39 cellular contexts compared by ENCODE assay signal in genomic region chr17:74962622-74963394, GRCh38. TPM values are rescaled to one million over a fixed set of nuclear protein-coding genes. Genes with fewer than 3 reads are reported as not detected.
DNase-seq lines count a peak whose midpoint lies in the region; ATAC-seq, FAIRE-seq and TF ChIP-seq lines count a peak whose summit lies in the region.
"Had no signal": no experiment of that assay in that cellular context is flagged by ENCODE, and none has a peak within 500 bp of the region (broad histone marks: within the 10 kb centered on the region; RNA-seq: fewer than 3 reads in every experiment).

No MANE protein-coding gene starts in this region.

- no peak overlapping the region for H3K27ac ChIP-seq in HepG2 (ENCODE audit: extremely low read length, insufficient read depth, low read length)
- H3K27ac ChIP-seq: colonic mucosa, ovary, WERI-Rb-1 had no signal

- no peaks in the 10 kb centered on the region for H3K79me2 ChIP-seq in HepG2 (ENCODE audit: insufficient read depth, low read length)

- intact Hi-C loops in Right ventricle myocardium inferior (cut with DNase I) (loop anchor here (1.0 to 5.0 kb wide), 2 partner anchors 69 to 144 kb away; partner anchors contain the start of gene ARMC7), left cardiac atrium (cut with DNase I) (loop anchor here (5.0 to 10.0 kb wide), 4 partner anchors 49 to 242 kb away; partner anchors contain the start of genes MRPL58 (in 2 of the 2) and NUP85 (in 1 of the 2)), HepG2 (cut with micrococcal nuclease; ENCODE audit: unreplicated experiment) (loop anchor here (5.0 kb wide), 1 partner anchor 171 kb away; no protein-coding TSS in a partner anchor)

- no peak for ATAC-seq in Right ventricle myocardium inferior
- ATAC-seq in left cardiac atrium: no peak
- no peak for ATAC-seq in HepG2
- ATAC-seq: effector memory CD8-positive, alpha-beta T cell; natural killer cell; Panc1 had no signal

- H3K4me1 ChIP-seq in HepG2 (ENCODE audit: insufficient read depth, low read length): peaks cover 6% of the 10 kb centered on the region; the same call in 1 of the 2 replicates
- H3K4me1 ChIP-seq: colonic mucosa had no signal

- FAIRE-seq in frontal cortex (lab: Jason Lieb, UNC) (no peak), HepG2 (lab: Jason Lieb, UNC) (no peak)
- FAIRE-seq: A549, bronchial epithelial cell, GM18507, GM19239, keratinocyte, urothelium cell line had no signal

- WGBS in HepG2 (ENCODE audit: low lambda C conversion rate): 67% methylated on average over 11 of the region's 18 CpGs

- TF ChIP-seq CTCF in HepG2 (CRISPR knock-in tag; IDR thresholded peaks at IDR 0.05): no peak

- TF ChIP-seq POLR2A in HepG2 (IDR thresholded peaks at IDR 0.05; ENCODE audit: insufficient read depth in 1 of 2, low read depth in 2 of 2, low read length in 2 of 2): no peak

- H3K36me3 ChIP-seq in HepG2 (replicated peaks in 1 of 2; ENCODE audit: control insufficient read depth in 1 of 2, insufficient read depth in 2 of 2, low read length in 2 of 2): no peaks in the 10 kb centered on the region
- H3K36me3 ChIP-seq: colonic mucosa, ovary, WERI-Rb-1 had no signal

- BruUV-seq in HepG2 (replicated peaks; lab: Mats Ljungman, UMichigan): no TSS peak

- TF ChIP-seq EP300 in HepG2 (IDR thresholded peaks at IDR 0.05; ENCODE audit: low read depth in 2 of 2, low read length in 2 of 2): no peak
- TF ChIP-seq EP300 in HepG2 (CRISPR knock-in tag; IDR thresholded peaks at IDR 0.05; ENCODE audit: borderline replicate concordance): no peak

- no peak overlapping the region for H3K9ac ChIP-seq in HepG2 (ENCODE audit: insufficient read depth, low read depth, low read length)

- H2AFZ ChIP-seq in HepG2 (ENCODE audit: low read length): no peak overlapping the region

- no peak overlapping the region for H3K4me2 ChIP-seq in HepG2 (ENCODE audit: low read depth, low read length)
- H3K4me2 ChIP-seq: A549, smooth muscle cell had no signal

- in situ Hi-C loops in HepG2 (cut with HindIII; ENCODE audit: extremely low pct_ligation_motif_present, low pct_unique_long_range_greater_than_20kb): loop anchor here (5.0 to 10.0 kb wide), 2 partner anchors 44 to 452 kb away; no protein-coding TSS in a partner anchor

- H4K20me1 ChIP-seq in HepG2 (ENCODE audit: insufficient read depth, low read length): no peaks in the 10 kb centered on the region

- H3K4me3 ChIP-seq in HepG2 (replicated peaks in 1 of 3; ENCODE audit: insufficient read depth in 1 of 3, low read depth in 2 of 3, low read length in 3 of 3): no peak overlapping the region
- H3K4me3 ChIP-seq: A549, colonic mucosa, ovary, smooth muscle cell had no signal

- DNase-seq in Right ventricle myocardium inferior (ENCODE audit: missing footprints): peak; percentile 28
- no peak for DNase-seq in left cardiac atrium
- DNase-seq in frontal cortex (ENCODE audit: low spot score in 2 of 2): peak; percentile 61 to 69
- peak; percentile 24 for DNase-seq in myocyte (ENCODE audit: low read depth)
- DNase-seq in NCI-H82 (lab: John Stamatoyannopoulos, UW): no peak
- DNase-seq in mesenteric fat pad (ENCODE audit: low spot score): no peak
- no peak for DNase-seq in HepG2 (ENCODE audit: low spot score)
- no peak for DNase-seq in D341Med (ENCODE audit: low spot score)
- DNase-seq: activated CD4-positive, alpha-beta T cell treated with anti-CD3 and anti-CD28 coated beads for 48 hours; activated naive CD4-positive, alpha-beta T cell treated with anti-CD3 and anti-CD28 coated beads, Interleukin-2, amount 50 U/mL, for 16 hours; activated T-cell treated with anti-CD3 and anti-CD28 coated beads for 4 hours; amniotic stem cell; CD4-positive, alpha-beta memory T cell; colonic mucosa; effector memory CD8-positive, alpha-beta T cell; EL; natural killer cell; NCI-H1092 treated with DMSO at 0.1 percent for 48 hours; NCI-H187 treated with DMSO at 0.1 percent for 48 hours; NCI-H526; SIG-M5; stimulated activated CD4-positive, alpha-beta T cell treated with anti-CD3 and anti-CD28 coated beads, Interleukin-1b, Interleukin-23, amount 100 ng/mL, for 48 hours; stimulated activated naive CD4-positive, alpha-beta T cell treated with Interleukin-2 at 50 U/mL for 16 hours; WERI-Rb-1 had no signal

- H3K27me3 ChIP-seq in HepG2 (ENCODE audit: control insufficient read depth in 1 of 2, insufficient read depth in 2 of 2, low read length in 2 of 2): no peaks in the 10 kb centered on the region; a peak in 2 of 5 replicates
- H3K27me3 ChIP-seq: colonic mucosa, ovary had no signal

- CTCF ChIA-PET in HepG2 (lab: Yijun Ruan, JAX; ENCODE audit: low intra/inter-chr PET ratio, low total read pairs): interaction anchor here (2.6 kb wide), 1 partner anchor 44 kb away, joined by 44 read pairs; no protein-coding TSS in a partner anchor

- POLR2A ChIA-PET in HepG2 (lab: Yijun Ruan, JAX): interaction anchor here (1.1 to 5.2 kb wide), 6 partner anchors 8 to 218 kb away, joined by 3 to 94 read pairs (median 12); partner anchors contain the start of genes FDXR, HID1, MRPL58 and SLC16A5

- TF ChIP-seq RAD21 in HepG2 (CRISPR knock-in tag; IDR thresholded peaks at IDR 0.05): no peak

- H3K9me3 ChIP-seq in HepG2 (ENCODE audit: low read length): no peaks in the 10 kb centered on the region
- H3K9me3 ChIP-seq: A549, colonic mucosa, ovary had no signal

RNA-seq across cellular contexts. Expression of gene HID1, which starts 9.8 kb away (rescaled TPM):
- total RNA-seq in Right ventricle myocardium inferior (8.5 TPM), left cardiac atrium (1 to 10 TPM; 7.4 to 8.2 TPM), frontal cortex (17.1 TPM), myocyte (0.83 and 3.0 TPM in 2 replicates), mesenteric fat pad (14.4 TPM), HepG2 (2016; rRNA removed; fragmentation: Illumina TruSeq; extraction: Trizol) (1.7 and 2.1 TPM in 2 replicates)
- 20.1 TPM for polyA plus RNA-seq in myocyte (2012)
- total RNA-seq in HepG2 (2016; cell fraction: cytosol; rRNA removed; fragmentation: Illumina TruSeq; extraction: Trizol; ENCODE audit: low read depth): 0.53 TPM in 1 of 2 replicates, not detected in the other
- total RNA-seq in HepG2 (2016; cell fraction: insoluble cytoplasmic fraction; rRNA removed; fragmentation: Illumina TruSeq; extraction: Trizol): 1.7 and 2.0 TPM in 2 replicates
- total RNA-seq in HepG2 (2016; cell fraction: membrane; rRNA removed; fragmentation: Illumina TruSeq; extraction: Trizol): 0.48 and 1.1 TPM in 2 replicates
- total RNA-seq in HepG2 (2016; cell fraction: nucleus; rRNA removed; fragmentation: Illumina TruSeq; extraction: Trizol): 1.4 and 3.5 TPM in 2 replicates
- polyA plus RNA-seq in HepG2 (2011; rRNA removed): 10.6 and 17.1 TPM in 2 replicates
- 3.8 and 4.4 TPM in 2 replicates for polyA plus RNA-seq in HepG2 (2011; cell fraction: cytosol; rRNA removed)
- 65.2 and 76.6 TPM in 2 replicates for polyA plus RNA-seq in HepG2 (2011; cell fraction: nucleus; rRNA removed)
- 6.0 and 18.4 TPM in 2 replicates for polyA plus RNA-seq in HepG2 (2012)
- 0.52 and 0.83 TPM in 2 replicates for polyA plus RNA-seq in HepG2 (2016; cell fraction: cytosol; fragmentation: Illumina TruSeq; extraction: Trizol; ENCODE audit: low read depth)
- 2.4 and 3.5 TPM in 2 replicates for polyA plus RNA-seq in HepG2 (2016; cell fraction: insoluble cytoplasmic fraction; fragmentation: Illumina TruSeq; extraction: Trizol; ENCODE audit: low read depth)
- polyA plus RNA-seq in HepG2 (2016; cell fraction: membrane; fragmentation: Illumina TruSeq; extraction: Trizol; ENCODE audit: low read depth): 1.6 and 1.8 TPM in 2 replicates
- polyA plus RNA-seq in HepG2 (2016; cell fraction: nucleus; fragmentation: Illumina TruSeq; extraction: Trizol; ENCODE audit: insufficient read depth, low read depth): 6.5 and 7.2 TPM in 2 replicates
- polyA minus RNA-seq in HepG2 (2011; rRNA and poly(A)+ RNA removed; ENCODE audit: low replicate concordance): 0.19 and 15.2 TPM in 2 replicates
- polyA minus RNA-seq in HepG2 (2011; cell fraction: cytosol; rRNA and poly(A)+ RNA removed): 2.5 and 3.1 TPM in 2 replicates
- polyA minus RNA-seq in HepG2 (2011; cell fraction: nucleus; rRNA and poly(A)+ RNA removed): 8.4 and 9.3 TPM in 2 replicates

RNA-seq across cellular contexts. Expression of gene CDR2L, which starts 24.6 kb away (rescaled TPM):
- total RNA-seq in Right ventricle myocardium inferior: 22.1 TPM
- 10 to 100 TPM; 13.8 to 15.2 TPM for total RNA-seq in left cardiac atrium
- total RNA-seq in frontal cortex: 3.3 TPM
- 22.5 and 23.6 TPM in 2 replicates for total RNA-seq in myocyte
- 47.0 TPM for polyA plus RNA-seq in myocyte (2012)
- total RNA-seq in mesenteric fat pad: 29.9 TPM
- 1.9 and 2.1 TPM in 2 replicates for total RNA-seq in HepG2 (2016; rRNA removed; fragmentation: Illumina TruSeq; extraction: Trizol)
- 0.62 and 0.81 TPM in 2 replicates for total RNA-seq in HepG2 (2016; cell fraction: cytosol; rRNA removed; fragmentation: Illumina TruSeq; extraction: Trizol; ENCODE audit: low read depth)
- total RNA-seq in HepG2 (2016; cell fraction: insoluble cytoplasmic fraction; rRNA removed; fragmentation: Illumina TruSeq; extraction: Trizol): 1.8 and 2.1 TPM in 2 replicates
- total RNA-seq in HepG2 (2016; cell fraction: membrane; rRNA removed; fragmentation: Illumina TruSeq; extraction: Trizol): 2.5 and 2.7 TPM in 2 replicates
- 1.7 TPM in 2 replicates for total RNA-seq in HepG2 (2016; cell fraction: nucleus; rRNA removed; fragmentation: Illumina TruSeq; extraction: Trizol)
- 1.9 and 2.1 TPM in 2 replicates for polyA plus RNA-seq in HepG2 (2011; rRNA removed)
- 1.3 and 2.5 TPM in 2 replicates for polyA plus RNA-seq in HepG2 (2011; cell fraction: cytosol; rRNA removed)
- 3.2 and 3.4 TPM in 2 replicates for polyA plus RNA-seq in HepG2 (2011; cell fraction: nucleus; rRNA removed)
- polyA plus RNA-seq in HepG2 (2012): 0.63 and 2.1 TPM in 2 replicates
- polyA plus RNA-seq in HepG2 (2016; cell fraction: cytosol; fragmentation: Illumina TruSeq; extraction: Trizol; ENCODE audit: low read depth): 0.72 and 1.0 TPM in 2 replicates
- polyA plus RNA-seq in HepG2 (2016; cell fraction: insoluble cytoplasmic fraction; fragmentation: Illumina TruSeq; extraction: Trizol; ENCODE audit: low read depth): 2.8 and 3.4 TPM in 2 replicates
- polyA plus RNA-seq in HepG2 (2016; cell fraction: membrane; fragmentation: Illumina TruSeq; extraction: Trizol; ENCODE audit: low read depth): 2.1 and 2.5 TPM in 2 replicates
- 3.0 and 3.9 TPM in 2 replicates for polyA plus RNA-seq in HepG2 (2016; cell fraction: nucleus; fragmentation: Illumina TruSeq; extraction: Trizol; ENCODE audit: insufficient read depth, low read depth)
- 3.6 and 20.5 TPM in 2 replicates for polyA minus RNA-seq in HepG2 (2011; rRNA and poly(A)+ RNA removed; ENCODE audit: low replicate concordance)
- polyA minus RNA-seq in HepG2 (2011; cell fraction: cytosol; rRNA and poly(A)+ RNA removed): 1.3 and 2.9 TPM in 2 replicates
- polyA minus RNA-seq in HepG2 (2011; cell fraction: nucleus; rRNA and poly(A)+ RNA removed): 0.50 and 0.90 TPM in 2 replicates
- polyA plus RNA-seq: CD4-positive, alpha-beta memory T cell had no signal

RNA-seq across cellular contexts. Expression of gene OTOP3, which starts 27.1 kb away (rescaled TPM):
- total RNA-seq in Right ventricle myocardium inferior (not detected), left cardiac atrium (not detected), frontal cortex (not detected), myocyte (not detected in 2 replicates), mesenteric fat pad (not detected), HepG2 (2016; rRNA removed; fragmentation: Illumina TruSeq; extraction: Trizol) (not detected in 2 replicates)
- not detected for polyA plus RNA-seq in myocyte (2012)
- total RNA-seq in HepG2 (2016; cell fraction: cytosol; rRNA removed; fragmentation: Illumina TruSeq; extraction: Trizol; ENCODE audit: low read depth): not detected in 2 replicates
- not detected in 2 replicates for total RNA-seq in HepG2 (2016; cell fraction: insoluble cytoplasmic fraction; rRNA removed; fragmentation: Illumina TruSeq; extraction: Trizol)
- total RNA-seq in HepG2 (2016; cell fraction: membrane; rRNA removed; fragmentation: Illumina TruSeq; extraction: Trizol): not detected in 2 replicates
- not detected in 2 replicates for total RNA-seq in HepG2 (2016; cell fraction: nucleus; rRNA removed; fragmentation: Illumina TruSeq; extraction: Trizol)
- polyA plus RNA-seq in HepG2 (2011; rRNA removed): not detected in 2 replicates
- not detected in 2 replicates for polyA plus RNA-seq in HepG2 (2011; cell fraction: cytosol; rRNA removed)
- not detected in 2 replicates for polyA plus RNA-seq in HepG2 (2011; cell fraction: nucleus; rRNA removed)
- not detected in 2 replicates for polyA plus RNA-seq in HepG2 (2012)
- polyA plus RNA-seq in HepG2 (2016; cell fraction: cytosol; fragmentation: Illumina TruSeq; extraction: Trizol; ENCODE audit: low read depth): not detected in 2 replicates
- polyA plus RNA-seq in HepG2 (2016; cell fraction: insoluble cytoplasmic fraction; fragmentation: Illumina TruSeq; extraction: Trizol; ENCODE audit: low read depth): not detected in 2 replicates
- polyA plus RNA-seq in HepG2 (2016; cell fraction: membrane; fragmentation: Illumina TruSeq; extraction: Trizol; ENCODE audit: low read depth): not detected in 2 replicates
- not detected in 2 replicates for polyA plus RNA-seq in HepG2 (2016; cell fraction: nucleus; fragmentation: Illumina TruSeq; extraction: Trizol; ENCODE audit: insufficient read depth, low read depth)
- polyA minus RNA-seq in HepG2 (2011; rRNA and poly(A)+ RNA removed; ENCODE audit: low replicate concordance): not detected in 2 replicates
- polyA minus RNA-seq in HepG2 (2011; cell fraction: cytosol; rRNA and poly(A)+ RNA removed): not detected in 2 replicates
- polyA minus RNA-seq in HepG2 (2011; cell fraction: nucleus; rRNA and poly(A)+ RNA removed): not detected in 2 replicates
- total RNA-seq: activated T-helper 2 cell treated with anti-CD3 and anti-CD28 coated beads, Interferon-gamma antibody, Interleukin-2, Interleukin-4, amounts not matched to agents 10 μg/mL and 5 μg/mL and 100 μg/mL, durations not matched to agents 14 hours and 24 hours and 36 hours; CD4-positive, alpha-beta memory T cell; epithelial cell of proximal tubule; H4; HT-29; mononuclear cell; natural killer cell; ovary; smooth muscle cell had no signal
- polyA plus RNA-seq: A549; CD4-positive, alpha-beta memory T cell; ovary; smooth muscle cell had no signal

RNA-seq across cellular contexts. Expression of gene OTOP2, which starts 38.7 kb away (rescaled TPM):
- total RNA-seq in Right ventricle myocardium inferior (not detected), left cardiac atrium (not detected), frontal cortex (not detected), myocyte (not detected in 2 replicates), mesenteric fat pad (not detected), HepG2 (2016; rRNA removed; fragmentation: Illumina TruSeq; extraction: Trizol) (not detected in 2 replicates)
- not detected for polyA plus RNA-seq in myocyte (2012)
- not detected in 2 replicates for total RNA-seq in HepG2 (2016; cell fraction: cytosol; rRNA removed; fragmentation: Illumina TruSeq; extraction: Trizol; ENCODE audit: low read depth)
- total RNA-seq in HepG2 (2016; cell fraction: insoluble cytoplasmic fraction; rRNA removed; fragmentation: Illumina TruSeq; extraction: Trizol): not detected in 2 replicates
- total RNA-seq in HepG2 (2016; cell fraction: membrane; rRNA removed; fragmentation: Illumina TruSeq; extraction: Trizol): not detected in 2 replicates
- not detected in 2 replicates for total RNA-seq in HepG2 (2016; cell fraction: nucleus; rRNA removed; fragmentation: Illumina TruSeq; extraction: Trizol)
- polyA plus RNA-seq in HepG2 (2011; rRNA removed): not detected in 2 replicates
- not detected in 2 replicates for polyA plus RNA-seq in HepG2 (2011; cell fraction: cytosol; rRNA removed)
- polyA plus RNA-seq in HepG2 (2011; cell fraction: nucleus; rRNA removed): 0.06 TPM in 1 of 2 replicates, not detected in the other
- polyA plus RNA-seq in HepG2 (2012): not detected in 2 replicates
- polyA plus RNA-seq in HepG2 (2016; cell fraction: cytosol; fragmentation: Illumina TruSeq; extraction: Trizol; ENCODE audit: low read depth): not detected in 2 replicates
- not detected in 2 replicates for polyA plus RNA-seq in HepG2 (2016; cell fraction: insoluble cytoplasmic fraction; fragmentation: Illumina TruSeq; extraction: Trizol; ENCODE audit: low read depth)
- not detected in 2 replicates for polyA plus RNA-seq in HepG2 (2016; cell fraction: membrane; fragmentation: Illumina TruSeq; extraction: Trizol; ENCODE audit: low read depth)
- polyA plus RNA-seq in HepG2 (2016; cell fraction: nucleus; fragmentation: Illumina TruSeq; extraction: Trizol; ENCODE audit: insufficient read depth, low read depth): not detected in 2 replicates
- not detected in 2 replicates for polyA minus RNA-seq in HepG2 (2011; rRNA and poly(A)+ RNA removed; ENCODE audit: low replicate concordance)
- polyA minus RNA-seq in HepG2 (2011; cell fraction: cytosol; rRNA and poly(A)+ RNA removed): not detected in 2 replicates
- polyA minus RNA-seq in HepG2 (2011; cell fraction: nucleus; rRNA and poly(A)+ RNA removed): not detected in 2 replicates
- total RNA-seq: activated T-helper 2 cell treated with anti-CD3 and anti-CD28 coated beads, Interferon-gamma antibody, Interleukin-2, Interleukin-4, amounts not matched to agents 10 μg/mL and 5 μg/mL and 100 μg/mL, durations not matched to agents 14 hours and 24 hours and 36 hours; bronchial epithelial cell; CD4-positive, alpha-beta memory T cell; epithelial cell of proximal tubule; H4; HT-29; lower leg skin; mononuclear cell; natural killer cell; ovary; smooth muscle cell had no signal
- polyA plus RNA-seq: CD4-positive, alpha-beta memory T cell; keratinocyte; ovary; smooth muscle cell had no signal

RNA-seq across cellular contexts. Expression of gene USH1G, which starts 39.8 kb away (rescaled TPM):
- total RNA-seq in Right ventricle myocardium inferior (not detected), left cardiac atrium (under 1 TPM; 0.21 to 0.47 TPM), frontal cortex (0.41 TPM), myocyte (not detected in 2 replicates), mesenteric fat pad (not detected), HepG2 (2016; rRNA removed; fragmentation: Illumina TruSeq; extraction: Trizol) (0.04 TPM in 1 of 2 replicates, not detected in the other)
- polyA plus RNA-seq in myocyte (2012): not detected
- not detected in 2 replicates for total RNA-seq in HepG2 (2016; cell fraction: cytosol; rRNA removed; fragmentation: Illumina TruSeq; extraction: Trizol; ENCODE audit: low read depth)
- not detected in 2 replicates for total RNA-seq in HepG2 (2016; cell fraction: insoluble cytoplasmic fraction; rRNA removed; fragmentation: Illumina TruSeq; extraction: Trizol)
- not detected in 2 replicates for total RNA-seq in HepG2 (2016; cell fraction: membrane; rRNA removed; fragmentation: Illumina TruSeq; extraction: Trizol)
- total RNA-seq in HepG2 (2016; cell fraction: nucleus; rRNA removed; fragmentation: Illumina TruSeq; extraction: Trizol): not detected in 2 replicates
- polyA plus RNA-seq in HepG2 (2011; rRNA removed): not detected in 2 replicates
- polyA plus RNA-seq in HepG2 (2011; cell fraction: cytosol; rRNA removed): 0.01 TPM in 1 of 2 replicates, not detected in the other
- polyA plus RNA-seq in HepG2 (2011; cell fraction: nucleus; rRNA removed): 0.03 and 0.08 TPM in 2 replicates
- polyA plus RNA-seq in HepG2 (2012): not detected in 2 replicates
- not detected in 2 replicates for polyA plus RNA-seq in HepG2 (2016; cell fraction: cytosol; fragmentation: Illumina TruSeq; extraction: Trizol; ENCODE audit: low read depth)
- polyA plus RNA-seq in HepG2 (2016; cell fraction: insoluble cytoplasmic fraction; fragmentation: Illumina TruSeq; extraction: Trizol; ENCODE audit: low read depth): not detected in 2 replicates
- polyA plus RNA-seq in HepG2 (2016; cell fraction: membrane; fragmentation: Illumina TruSeq; extraction: Trizol; ENCODE audit: low read depth): not detected in 2 replicates
- not detected in 2 replicates for polyA plus RNA-seq in HepG2 (2016; cell fraction: nucleus; fragmentation: Illumina TruSeq; extraction: Trizol; ENCODE audit: insufficient read depth, low read depth)
- 0.05 TPM in 1 of 2 replicates, not detected in the other for polyA minus RNA-seq in HepG2 (2011; rRNA and poly(A)+ RNA removed; ENCODE audit: low replicate concordance)
- polyA minus RNA-seq in HepG2 (2011; cell fraction: cytosol; rRNA and poly(A)+ RNA removed): not detected in 2 replicates
- polyA minus RNA-seq in HepG2 (2011; cell fraction: nucleus; rRNA and poly(A)+ RNA removed): 0.12 and 0.13 TPM in 2 replicates
- total RNA-seq: activated T-helper 2 cell treated with anti-CD3 and anti-CD28 coated beads, Interferon-gamma antibody, Interleukin-2, Interleukin-4, amounts not matched to agents 10 μg/mL and 5 μg/mL and 100 μg/mL, durations not matched to agents 14 hours and 24 hours and 36 hours; CD4-positive, alpha-beta memory T cell; epithelial cell of proximal tubule; HT-29; mononuclear cell; natural killer cell had no signal
- polyA plus RNA-seq: CD4-positive, alpha-beta memory T cell had no signal

Comparison
In these comparisons a context has a peak if more than half of its experiments do, and no peak if none do; other contexts are left out.
1. DNase-seq: peak in Right ventricle myocardium inferior (single experiment), frontal cortex (2 of 2) and myocyte (single experiment); none in left cardiac atrium (single experiment), NCI-H82 (single experiment), mesenteric fat pad (single experiment), HepG2 (single experiment) and D341Med (single experiment).